1 cellular context compared by ENCODE assay signal in genomic region chr7:101911800-101912705, GRCh38.
A peak's percentile ranks its signal among the peaks of the same experiment; 100 is the strongest.
TF ChIP-seq lines count a peak whose summit lies in the region.

No MANE protein-coding gene starts in this region.

TF ChIP-seq in IMR-90, 13 proteins besides CTCF, POLR2A, EP300 and RAD21 (continued from another document):
- TF ChIP-seq USF2 (IDR thresholded peaks at IDR 0.05; ENCODE audit: low read depth, low read length), result peak; percentile 77
